Comparison of ENCODE assay signal across 9 cellular contexts in the genomic region with DNA sequence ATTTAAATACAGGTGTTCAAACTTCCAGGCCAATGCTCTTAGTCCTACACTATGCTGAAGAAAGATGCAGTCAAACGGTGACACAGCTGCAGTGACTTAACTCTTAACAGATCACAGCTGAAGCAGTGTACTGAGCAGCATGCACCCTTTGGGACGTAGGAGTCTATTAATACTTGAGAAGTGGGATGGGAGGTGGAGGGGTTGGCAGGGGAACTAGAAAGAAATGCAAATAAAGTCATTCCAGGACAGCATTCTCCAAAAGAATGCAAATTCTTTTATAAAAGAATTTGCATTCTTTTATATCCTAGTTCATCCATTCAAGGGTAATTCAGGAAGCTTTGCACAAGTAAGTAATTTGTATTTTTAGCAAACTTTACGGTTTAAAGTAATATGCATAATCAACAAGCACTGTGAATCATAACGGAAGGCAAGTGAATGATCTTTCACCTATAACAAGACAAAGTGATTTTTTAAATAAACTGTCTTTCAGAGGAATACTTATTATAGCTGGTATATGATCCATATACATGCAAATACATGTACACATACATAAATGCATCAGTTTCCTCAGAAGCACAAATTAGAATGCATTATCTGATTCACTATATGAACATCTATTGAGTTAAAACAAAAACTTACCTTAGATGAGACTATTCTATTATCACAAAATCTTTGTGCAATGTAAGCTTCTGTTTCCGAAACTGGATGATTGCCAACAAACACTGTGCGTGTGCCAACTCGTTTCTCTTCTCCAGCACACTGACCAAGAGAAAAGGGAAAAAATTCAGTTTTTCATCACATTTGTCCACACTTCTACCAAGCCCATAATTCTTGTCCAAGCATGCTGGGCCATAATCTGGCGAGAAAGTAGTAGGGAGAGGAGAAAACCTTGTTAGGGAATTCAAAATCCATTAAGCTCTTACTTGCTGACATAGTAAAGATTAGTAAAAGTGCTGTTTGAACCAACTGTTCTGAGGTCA.
DNase-seq lines count a peak whose midpoint lies in the region; ATAC-seq and TF ChIP-seq lines count a peak whose summit lies in the region.
"Had no signal": no experiment of that assay in that cellular context is flagged by ENCODE, and none has a peak within 500 bp of the region (broad histone marks: within the 10 kb centered on the region; RNA-seq: fewer than 3 reads in every experiment).

No MANE protein-coding gene starts in this region.

- TF ChIP-seq RAD21 in IMR-90 (IDR thresholded peaks at IDR 0.05; ENCODE audit: low read length) = no peak

- no peak overlapping the region for H3K23ac ChIP-seq in IMR-90 (ENCODE audit: low read depth, low read length)

- no peaks in the 10 kb centered on the region for H3K36me3 ChIP-seq in IMR-90 (ENCODE audit: control insufficient read depth, insufficient read depth, low read length)
- H3K36me3 ChIP-seq in mammary epithelial cell (ENCODE audit: insufficient read depth, low read length) = no peaks in the 10 kb centered on the region
- no peaks in the 10 kb centered on the region for H3K36me3 ChIP-seq in esophagus squamous epithelium

- peak overlapping the region; percentile 42; the same call in 1 of the 2 replicates for H4K5ac ChIP-seq in IMR-90 (ENCODE audit: low read depth, low read length)

- H3K79me2 ChIP-seq in mammary epithelial cell (ENCODE audit: insufficient read depth, low read length) = peaks cover 7% of the 10 kb centered on the region

- no peak overlapping the region for H3K4me3 ChIP-seq in IMR-90 (ENCODE audit: insufficient read depth, low read depth, low read length)
- peak overlapping the region in 1 of 3 experiments; percentile 9 for H3K4me3 ChIP-seq in mammary epithelial cell (replicated peaks in 1 of 3; ENCODE audit: insufficient read depth in 1 of 3, low read depth in 2 of 3, low read length in 3 of 3)
- no peak overlapping the region for H3K4me3 ChIP-seq in esophagus squamous epithelium

- no peaks in the 10 kb centered on the region for H3K9me3 Mint-ChIP-seq in nephron

- H3K9me3 ChIP-seq in IMR-90 (ENCODE audit: control insufficient read depth, insufficient read depth, low read length) (no peaks in the 10 kb centered on the region), mammary epithelial cell (replicated peaks; ENCODE audit: insufficient read depth, low read length) (no peaks in the 10 kb centered on the region), esophagus squamous epithelium (no peaks in the 10 kb centered on the region)

- no peak overlapping the region for H3K4me3 Mint-ChIP-seq in nephron

- peak overlapping the region in 1 of 2 experiments; percentile 15; a peak in 1 of 4 replicates for H4K8ac ChIP-seq in IMR-90 (ENCODE audit: low read depth in 2 of 2, low read length in 2 of 2)

- H3K79me1 ChIP-seq in IMR-90 (ENCODE audit: low read depth in 1 of 2, low read length in 2 of 2) = peaks cover 9 to 10% of the 10 kb centered on the region in 2 experiments; a peak in 3 of 4 replicates

- peak; percentile 90 for DNase-seq in EH (ENCODE audit: low read depth)
- DNase-seq in IMR-90 = peak; percentile 83
- DNase-seq in mammary epithelial cell = peak; percentile 75
- no peak for DNase-seq in activated effector memory CD4-positive, alpha-beta T cell treated with anti-CD3 and anti-CD28 coated beads, Interleukin-2, amount 50 U/mL, for 16 hours
- DNase-seq in RWPE1 (ENCODE audit: low spot score) = no peak
- DNase-seq in NCI-H146 (lab: John Stamatoyannopoulos, UW) = no peak
- no peak for DNase-seq in esophagus squamous epithelium (lab: John Stamatoyannopoulos, UW)
- DNase-seq: activated naive CD4-positive, alpha-beta T cell had no signal

- BruUV-seq in IMR-90 (replicated peaks; lab: Mats Ljungman, UMichigan) (no TSS peak), mammary epithelial cell (replicated peaks; lab: Mats Ljungman, UMichigan) (no TSS peak)

- H2AK5ac ChIP-seq in IMR-90 (ENCODE audit: low read depth, low read length) = no peak overlapping the region

- no peak overlapping the region for H3K56ac ChIP-seq in IMR-90 (ENCODE audit: extremely low read depth, insufficient read depth, low read length)

- no peaks in the 10 kb centered on the region for H4K20me1 ChIP-seq in IMR-90 (ENCODE audit: insufficient read depth, low read length)
- H4K20me1 ChIP-seq in mammary epithelial cell (ENCODE audit: insufficient read depth, low read length) = no peaks in the 10 kb centered on the region

- peak overlapping the region; percentile 16 for H2BK5ac ChIP-seq in IMR-90 (ENCODE audit: low read depth, low read length, poor library complexity, severe bottlenecking)

- peak; percentile 88 for ATAC-seq in IMR-90 (ENCODE audit: low read depth)

- H3K27me3 ChIP-seq in IMR-90 (ENCODE audit: control insufficient read depth, insufficient read depth, low read length) (no peaks in the 10 kb centered on the region), mammary epithelial cell (ENCODE audit: insufficient read depth, low read length) (no peaks in the 10 kb centered on the region), esophagus squamous epithelium (no peaks in the 10 kb centered on the region)

- peaks cover 3% of the 10 kb centered on the region for H3K36me3 Mint-ChIP-seq in nephron (ENCODE audit: low read depth)

- H3K27ac ChIP-seq in IMR-90 (ENCODE audit: insufficient read depth, low read length) (no peak overlapping the region), mammary epithelial cell (ENCODE audit: insufficient read depth, low read depth, low read length) (no peak overlapping the region), RWPE1 (no peak overlapping the region), esophagus squamous epithelium (no peak overlapping the region)

- CTCF ChIA-PET in IMR-90 (lab: Yijun Ruan, JAX) = interaction anchor here (0.5 kb wide), 1 partner anchor 217 kb away, joined by 3 read pairs; no protein-coding TSS in a partner anchor
- CTCF ChIA-PET in mammary epithelial cell (lab: Charles Lee; ENCODE audit: low non-redundant PET) = no interaction called here
- CTCF ChIA-PET in RWPE1 (lab: Yijun Ruan, JAX) = no interaction called here

- no peaks in the 10 kb centered on the region for H3K9me1 ChIP-seq in IMR-90 (ENCODE audit: insufficient read depth, low read length)

- peak overlapping the region; percentile 61 for H3K18ac ChIP-seq in IMR-90 (ENCODE audit: low read depth, low read length)

- peaks cover 30% of the 10 kb centered on the region for H3K4me1 Mint-ChIP-seq in nephron

- TF ChIP-seq POLR2A in IMR-90 (IDR thresholded peaks at IDR 0.05; ENCODE audit: low read depth, low read length) = no peak
- no peak for TF ChIP-seq POLR2A in esophagus squamous epithelium (IDR thresholded peaks at IDR 0.05)

- no peaks in the 10 kb centered on the region for H3K27me3 Mint-ChIP-seq in nephron (ENCODE audit: low read depth)

- H3K4me2 ChIP-seq in IMR-90 (ENCODE audit: low read depth, low read length) = peak overlapping the region; percentile 80
- peak overlapping the region; percentile 68 for H3K4me2 ChIP-seq in mammary epithelial cell (ENCODE audit: insufficient read depth, low read depth, low read length)

- H2BK120ac ChIP-seq in IMR-90 (ENCODE audit: low read depth, low read length) = peak overlapping the region; percentile 51; the same call in 1 of the 2 replicates

- no peak overlapping the region for H2BK15ac ChIP-seq in IMR-90 (ENCODE audit: low read depth, low read length)

- intact Hi-C loops in IMR-90 (cut with micrococcal nuclease) = no loop called here
- intact Hi-C loops in mammary epithelial cell (cut with micrococcal nuclease) = loop anchor here (2.0 kb wide), 1 partner anchor 106 kb away; the partner anchor contains the start of gene ATP11C
- intact Hi-C loops in esophagus squamous epithelium (cut with DNase I) = no loop called here

- H3K4me1 ChIP-seq in IMR-90 (ENCODE audit: control insufficient read depth, insufficient read depth, low read length) (peaks cover 6% of the 10 kb centered on the region; the same call in 1 of the 2 replicates), mammary epithelial cell (ENCODE audit: insufficient read depth, low read length) (no peaks in the 10 kb centered on the region), esophagus squamous epithelium (peaks cover 0 to 37% (median 5%) of the 10 kb centered on the region in 3 donors)

- in situ Hi-C loops in IMR-90 (cut with MboI; ENCODE audit: low sequenced_read_pairs) = no loop called here
- in situ Hi-C loops in mammary epithelial cell (cut with MboI; ENCODE audit: low sequenced_read_pairs in 2 of 2) = no loop called here

- TF ChIP-seq CTCF in IMR-90 (conservative IDR thresholded peaks at IDR 0.05; ENCODE audit: low read depth, low read length) = no peak
- TF ChIP-seq CTCF in mammary epithelial cell (conservative IDR thresholded peaks at IDR 0.05 in 1 of 2, IDR thresholded peaks at IDR 0.05 in 1 of 2; ENCODE audit: extremely low read depth in 1 of 2, insufficient read depth in 1 of 2, low read depth in 1 of 2, low read length in 2 of 2) = no peak
- no peak for TF ChIP-seq CTCF in nephron (IDR thresholded peaks at IDR 0.05; ENCODE audit: unreplicated experiment in 3 of 3)
- TF ChIP-seq CTCF in RWPE1 (conservative IDR thresholded peaks at IDR 0.05; ENCODE audit: low read depth) = no peak
- no peak for TF ChIP-seq CTCF in esophagus squamous epithelium (IDR thresholded peaks at IDR 0.05)

- 0 out of 2 replicates have a peak overlapping the region, but pooled peaks have one; percentile 42 for H3K14ac ChIP-seq in IMR-90 (replicated peaks; ENCODE audit: low read depth, low read length)

- no CpG with 5 or more reads among the region's 8 CpGs for WGBS in IMR-90 (ENCODE audit: extremely low coverage in 2 of 2, insufficient read length in 1 of 2), 2 experiments
- 26% methylated on average over 8 of the region's 8 CpGs for WGBS in mammary epithelial cell (ENCODE audit: low coverage, missing lambda C conversion rate)
- WGBS in esophagus squamous epithelium, 2 donors = 29 to 31% methylated on average over 7 to 8 of the region's 8 CpGs

- dilution Hi-C loops in IMR-90 (cut with HindIII; ENCODE audit: low sequenced_read_pairs, unreplicated experiment) (no loop called here), mammary epithelial cell (cut with HindIII; ENCODE audit: low sequenced_read_pairs) (no loop called here)

- no peak overlapping the region for H2AFZ ChIP-seq in IMR-90 (replicated peaks; ENCODE audit: low read length, poor library complexity)
- H2AFZ ChIP-seq in mammary epithelial cell (ENCODE audit: low read depth, low read length) = peak overlapping the region; percentile 16

- H3K4ac ChIP-seq in IMR-90 (ENCODE audit: low read depth, low read length) = peak overlapping the region; percentile 42

- peak overlapping the region; percentile 50; the same call in 1 of the 2 replicates for H4K91ac ChIP-seq in IMR-90 (ENCODE audit: insufficient read depth, low read depth, low read length)

- H3K9ac ChIP-seq in IMR-90 (ENCODE audit: low read depth, low read length) (no peak overlapping the region), mammary epithelial cell (ENCODE audit: insufficient read depth, low read length) (no peak overlapping the region)

- H3K27ac Mint-ChIP-seq in nephron = peak overlapping the region; percentile 55 to 72 (median 68)

- no peak overlapping the region for H2AK9ac ChIP-seq in IMR-90 (replicated peaks; ENCODE audit: low read depth, low read length, poor library complexity)

- H2BK20ac ChIP-seq in IMR-90 (ENCODE audit: low read depth, low read length) = peak overlapping the region; percentile 35; the same call in 1 of the 2 replicates

- POLR2A ChIA-PET in IMR-90 (lab: Charles Lee; ENCODE audit: unreplicated experiment) = no interaction called here
- POLR2A ChIA-PET in RWPE1 (lab: Yijun Ruan, JAX; ENCODE audit: low non-redundant PET) = no interaction called here

Comparison
In these comparisons a context has a peak if more than half of its experiments do, and no peak if none do; other contexts are left out.
1. DNase-seq: peak in EH (single experiment), IMR-90 (single experiment) and mammary epithelial cell (single experiment); none in activated effector memory CD4-positive, alpha-beta T cell treated with anti-CD3 and anti-CD28 coated beads, Interleukin-2, amount 50 U/mL, for 16 hours (single experiment), RWPE1 (single experiment), NCI-H146 (single experiment) and esophagus squamous epithelium (single experiment).